Comparison of ENCODE assay signal across 24 cellular contexts in genomic region chr4:140841186-140841585, GRCh38.
A peak's percentile ranks its signal among the peaks of the same experiment; 100 is the strongest.
DNase-seq lines count a peak whose midpoint lies in the region; ATAC-seq, FAIRE-seq and TF ChIP-seq lines count a peak whose summit lies in the region.
"Had no signal": no experiment of that assay in that cellular context is flagged by ENCODE, and none has a peak within 500 bp of the region (broad histone marks: within the 10 kb centered on the region; RNA-seq: fewer than 3 reads in every experiment).

No MANE protein-coding gene starts in this region.

- H3K9me2 ChIP-seq in Karpas-422 (replicated peaks; ENCODE audit: insufficient read depth, low read length): no peaks in the 10 kb centered on the region

- no peak overlapping the region for H3K4me2 ChIP-seq in HepG2 (ENCODE audit: low read depth, low read length)
- no peak overlapping the region for H3K4me2 ChIP-seq in Karpas-422 (ENCODE audit: low read depth, low read length, poor library complexity, severe bottlenecking)
- H3K4me2 ChIP-seq: A549; BLaER1 treated with 17β-estradiol and CSF1 and Interleukin-3, amounts not matched to agents 10 nM and 100 nM had no signal

- intact Hi-C loops in HepG2 (cut with micrococcal nuclease; ENCODE audit: unreplicated experiment) (no loop called here), right lobe of liver (cut with DNase I) (no loop called here), left ventricle myocardium superior (cut with micrococcal nuclease) (no loop called here)

- TF ChIP-seq RAD21 in HepG2 (CRISPR knock-in tag; IDR thresholded peaks at IDR 0.05): no peak

- H3K27ac Mint-ChIP-seq in IgD-negative memory B cell (peak overlapping the region in 2 of 3 donors; percentile 19 to 44), memory B cell (peak overlapping the region; percentile 55)
- peak overlapping the region; percentile 33 for H3K27ac Mint-ChIP-seq in stimulated activated naive B cell treated with anti-CD40 and anti-IgM and Interleukin-4, amounts not matched to agents 10 μg/mL and 1 μg/mL and 100 μg/mL, for 72 hours
- H3K27ac Mint-ChIP-seq: CD14-positive monocyte; CD4-positive, alpha-beta T cell; CD8-positive, alpha-beta memory T cell had no signal

- FAIRE-seq in HepG2 (lab: Jason Lieb, UNC): no peak
- FAIRE-seq: A549, G401.6, GM19239, H54 had no signal

- TF ChIP-seq EP300 in HepG2 (IDR thresholded peaks at IDR 0.05; ENCODE audit: low read depth in 2 of 2, low read length in 2 of 2) (no peak), HepG2 (CRISPR knock-in tag; IDR thresholded peaks at IDR 0.05; ENCODE audit: borderline replicate concordance) (no peak)

- H4K20me1 ChIP-seq in HepG2 (ENCODE audit: insufficient read depth, low read length): no peaks in the 10 kb centered on the region
- H4K20me1 ChIP-seq in Karpas-422 (ENCODE audit: insufficient read depth, low read depth, low read length): no peaks in the 10 kb centered on the region
- H4K20me1 ChIP-seq: BLaER1 treated with 17β-estradiol and CSF1 and Interleukin-3, amounts not matched to agents 10 nM and 100 nM had no signal

- no peaks in the 10 kb centered on the region for H3K79me2 ChIP-seq in HepG2 (ENCODE audit: insufficient read depth, low read length)
- no peaks in the 10 kb centered on the region for H3K79me2 ChIP-seq in Karpas-422 (ENCODE audit: low read length)

- BruUV-seq in HepG2 (replicated peaks; lab: Mats Ljungman, UMichigan): no TSS peak

- peaks cover 3% of the 10 kb centered on the region for H3K36me3 Mint-ChIP-seq in IgD-negative memory B cell
- H3K36me3 Mint-ChIP-seq in memory B cell: peaks cover 2% of the 10 kb centered on the region
- no peaks in the 10 kb centered on the region for H3K36me3 Mint-ChIP-seq in stimulated activated naive B cell treated with anti-CD40 and anti-IgM and Interleukin-4, amounts not matched to agents 10 μg/mL and 1 μg/mL and 100 μg/mL, for 72 hours
- H3K36me3 Mint-ChIP-seq: CD8-positive, alpha-beta memory T cell had no signal

- DNase-seq in HepG2 (ENCODE audit: low spot score) (no peak), right lobe of liver (no peak), memory B cell (ENCODE audit: low spot score in 2 of 2) (no peak), left ventricle myocardium superior (no peak), Karpas-422 (no peak), amniotic stem cell (lab: John Stamatoyannopoulos, UW) (no peak)
- DNase-seq in stimulated activated naive B cell treated with anti-CD40 and anti-IgM and Interleukin-4, amounts not matched to agents 10 μg/mL and 1 μg/mL and 100 μg/mL, for 72 hours: no peak
- DNase-seq: 8988T; ACHN; AML-193; BE2C; CD4-positive, alpha-beta T cell; CD8-positive, alpha-beta memory T cell; DMS153; DND-41; GOT3 had no signal

- no peak for TF ChIP-seq POLR2A in HepG2 (IDR thresholded peaks at IDR 0.05; ENCODE audit: insufficient read depth in 1 of 2, low read depth in 2 of 2, low read length in 2 of 2)
- TF ChIP-seq POLR2A in right lobe of liver (IDR thresholded peaks at IDR 0.05): no peak

- peaks cover 2 to 9% (median 7%) of the 10 kb centered on the region in 3 donors for H3K9me3 Mint-ChIP-seq in IgD-negative memory B cell
- peaks cover 2% of the 10 kb centered on the region for H3K9me3 Mint-ChIP-seq in memory B cell
- H3K9me3 Mint-ChIP-seq in stimulated activated naive B cell treated with anti-CD40 and anti-IgM and Interleukin-4, amounts not matched to agents 10 μg/mL and 1 μg/mL and 100 μg/mL, for 72 hours: peaks cover 3 to 4% of the 10 kb centered on the region in 2 donors
- H3K9me3 Mint-ChIP-seq: CD4-positive, alpha-beta T cell had no signal

- H3K36me3 ChIP-seq in HepG2 (replicated peaks in 1 of 2; ENCODE audit: control insufficient read depth in 1 of 2, insufficient read depth in 2 of 2, low read length in 2 of 2): no peaks in the 10 kb centered on the region
- H3K36me3 ChIP-seq in right lobe of liver: no peaks in the 10 kb centered on the region
- no peaks in the 10 kb centered on the region for H3K36me3 ChIP-seq in Karpas-422 (ENCODE audit: insufficient read depth, low read length)
- H3K36me3 ChIP-seq: BE2C; BLaER1 treated with 17β-estradiol and CSF1 and Interleukin-3, amounts not matched to agents 10 nM and 100 nM; HAP-1 had no signal

- H3K9me3 ChIP-seq in HepG2 (ENCODE audit: low read length) (no peaks in the 10 kb centered on the region), right lobe of liver (no peaks in the 10 kb centered on the region), Karpas-422 (ENCODE audit: low read length) (no peaks in the 10 kb centered on the region)
- H3K9me3 ChIP-seq: A549, BE2C, HAP-1 had no signal

- H2AFZ ChIP-seq in HepG2 (ENCODE audit: low read length) (no peak overlapping the region), Karpas-422 (ENCODE audit: low read length) (no peak overlapping the region)

- peak overlapping the region in 1 of 4 donors; percentile 72 for H3K4me3 Mint-ChIP-seq in IgD-negative memory B cell
- no peak overlapping the region for H3K4me3 Mint-ChIP-seq in memory B cell
- no peak overlapping the region for H3K4me3 Mint-ChIP-seq in stimulated activated naive B cell treated with anti-CD40 and anti-IgM and Interleukin-4, amounts not matched to agents 10 μg/mL and 1 μg/mL and 100 μg/mL, for 72 hours
- H3K4me3 Mint-ChIP-seq: CD14-positive monocyte; CD4-positive, alpha-beta T cell; CD8-positive, alpha-beta memory T cell had no signal

- no peak overlapping the region for H3K4me3 ChIP-seq in HepG2 (replicated peaks in 1 of 3; ENCODE audit: insufficient read depth in 1 of 3, low read depth in 2 of 3, low read length in 3 of 3)
- no peak overlapping the region for H3K4me3 ChIP-seq in right lobe of liver
- no peak overlapping the region for H3K4me3 ChIP-seq in Karpas-422 (ENCODE audit: low read length)
- H3K4me3 ChIP-seq: A549; BLaER1 treated with 17β-estradiol and CSF1 and Interleukin-3, amounts not matched to agents 10 nM and 100 nM; HAP-1 had no signal

- H3K4me1 ChIP-seq in HepG2 (ENCODE audit: insufficient read depth, low read length) (no peaks in the 10 kb centered on the region), right lobe of liver (no peaks in the 10 kb centered on the region), Karpas-422 (ENCODE audit: low read length) (no peaks in the 10 kb centered on the region)
- H3K4me1 ChIP-seq: A549 had no signal

- CTCF ChIA-PET in HepG2 (lab: Yijun Ruan, JAX; ENCODE audit: low intra/inter-chr PET ratio, low total read pairs): no interaction called here

- in situ Hi-C loops in HepG2 (cut with HindIII; ENCODE audit: extremely low pct_ligation_motif_present, low pct_unique_long_range_greater_than_20kb): loop anchor here (25.0 kb wide), 1 partner anchor 829 kb away; no protein-coding TSS in a partner anchor

- H3K27me3 ChIP-seq in HepG2 (ENCODE audit: control insufficient read depth in 1 of 2, insufficient read depth in 2 of 2, low read length in 2 of 2) (peaks cover 0 to 3% of the 10 kb centered on the region in 2 experiments; a peak in 2 of 5 replicates), right lobe of liver (no peaks in the 10 kb centered on the region), Karpas-422 (ENCODE audit: low read length) (no peaks in the 10 kb centered on the region)
- H3K27me3 ChIP-seq: BE2C; BLaER1 treated with 17β-estradiol and CSF1 and Interleukin-3, amounts not matched to agents 10 nM and 100 nM had no signal

- ATAC-seq in HepG2: no peak
- ATAC-seq in right lobe of liver: no peak
- ATAC-seq in memory B cell (ENCODE audit: low read depth): no peak
- no peak for ATAC-seq in stimulated activated naive B cell treated with anti-CD40 and anti-IgM and Interleukin-4, amounts not matched to agents 10 μg/mL and 1 μg/mL and 100 μg/mL, for 72 hours (replicated peaks)
- ATAC-seq in left ventricle myocardium superior: no peak
- ATAC-seq: A549 had no signal

- TF ChIP-seq CTCF in HepG2 (CRISPR knock-in tag; IDR thresholded peaks at IDR 0.05): no peak
- TF ChIP-seq CTCF in right lobe of liver (IDR thresholded peaks at IDR 0.05): no peak

- POLR2A ChIA-PET in HepG2 (lab: Yijun Ruan, JAX): no interaction called here

- H3K9ac ChIP-seq in HepG2 (ENCODE audit: insufficient read depth, low read depth, low read length) (no peak overlapping the region), Karpas-422 (ENCODE audit: low read length) (no peak overlapping the region)
- H3K9ac ChIP-seq: BLaER1 treated with 17β-estradiol and CSF1 and Interleukin-3, amounts not matched to agents 10 nM and 100 nM had no signal

- H3K27ac ChIP-seq in HepG2 (ENCODE audit: extremely low read length, insufficient read depth, low read length) (no peak overlapping the region), right lobe of liver (no peak overlapping the region), Karpas-422 (ENCODE audit: low read length) (no peak overlapping the region)
- H3K27ac ChIP-seq: A549; BLaER1 treated with 17β-estradiol and CSF1 and Interleukin-3, amounts not matched to agents 10 nM and 100 nM had no signal

- H3K27me3 Mint-ChIP-seq in IgD-negative memory B cell (no peaks in the 10 kb centered on the region), memory B cell (no peaks in the 10 kb centered on the region)
- no peaks in the 10 kb centered on the region for H3K27me3 Mint-ChIP-seq in stimulated activated naive B cell treated with anti-CD40 and anti-IgM and Interleukin-4, amounts not matched to agents 10 μg/mL and 1 μg/mL and 100 μg/mL, for 72 hours

- H3K4me1 Mint-ChIP-seq in IgD-negative memory B cell (peaks cover 26 to 43% (median 27%) of the 10 kb centered on the region in 3 donors), memory B cell (peaks cover 29% of the 10 kb centered on the region)
- H3K4me1 Mint-ChIP-seq in stimulated activated naive B cell treated with anti-CD40 and anti-IgM and Interleukin-4, amounts not matched to agents 10 μg/mL and 1 μg/mL and 100 μg/mL, for 72 hours: peaks cover 13 to 16% of the 10 kb centered on the region in 2 donors
- H3K4me1 Mint-ChIP-seq: CD8-positive, alpha-beta memory T cell had no signal

- 21% methylated on average over 2 of the region's 2 CpGs for WGBS in HepG2 (ENCODE audit: low lambda C conversion rate)
- WGBS in right lobe of liver (ENCODE audit: insufficient coverage, low coverage, low lambda C conversion rate, missing lambda C conversion rate): 56% methylated on average over 2 of the region's 2 CpGs

TF ChIP-seq in HepG2, 621 proteins besides CTCF, POLR2A, EP300 and RAD21:
- no peak for TF ChIP-seq KLF15 (CRISPR knock-in tag; IDR thresholded peaks at IDR 0.05; ENCODE audit: borderline replicate concordance)
- TF ChIP-seq, protein P1, sequence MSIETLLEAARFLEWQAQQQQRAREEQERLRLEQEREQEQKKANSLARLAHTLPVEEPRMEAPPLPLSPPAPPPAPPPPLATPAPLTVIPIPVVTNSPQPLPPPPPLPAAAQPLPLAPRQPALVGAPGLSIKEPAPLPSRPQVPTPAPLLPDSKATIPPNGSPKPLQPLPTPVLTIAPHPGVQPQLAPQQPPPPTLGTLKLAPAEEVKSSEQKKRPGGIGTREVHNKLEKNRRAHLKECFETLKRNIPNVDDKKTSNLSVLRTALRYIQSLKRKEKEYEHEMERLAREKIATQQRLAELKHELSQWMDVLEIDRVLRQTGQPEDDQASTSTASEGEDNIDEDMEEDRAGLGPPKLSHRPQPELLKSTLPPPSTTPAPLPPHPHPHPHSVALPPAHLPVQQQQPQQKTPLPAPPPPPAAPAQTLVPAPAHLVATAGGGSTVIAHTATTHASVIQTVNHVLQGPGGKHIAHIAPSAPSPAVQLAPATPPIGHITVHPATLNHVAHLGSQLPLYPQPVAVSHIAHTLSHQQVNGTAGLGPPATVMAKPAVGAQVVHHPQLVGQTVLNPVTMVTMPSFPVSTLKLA (IDR thresholded peaks at IDR 0.05): peak; percentile 40
- no peak for TF ChIP-seq PCBP2 (optimal IDR thresholded peaks at IDR 0.05; ENCODE audit: low read depth, low read length, poor library complexity, severe bottlenecking)
TF ChIP-seq in HepG2: peak in this region for 1.
